Comparison of ENCODE assay signal across 8 cellular contexts in genomic region chr10:86971146-86971991, GRCh38. TPM values are rescaled to one million over a fixed set of nuclear protein-coding genes. Genes with fewer than 3 reads are reported as not detected.
A peak's percentile ranks its signal among the peaks of the same experiment; 100 is the strongest.
DNase-seq lines count a peak whose midpoint lies in the region; ATAC-seq and TF ChIP-seq lines count a peak whose summit lies in the region.

No MANE protein-coding gene starts in this region.

- ATAC-seq in GM19463 (IDR thresholded peaks at IDR 0.05; ENCODE audit: unreplicated experiment), result peak; percentile 69
- ATAC-seq in HG03571 (IDR thresholded peaks at IDR 0.05; ENCODE audit: unreplicated experiment), result peak; percentile 68

- no peaks in the 10 kb centered on the region for H3K27me3 Mint-ChIP-seq in Caco-2 (ENCODE audit: insufficient read depth, unreplicated experiment)

- peak overlapping the region; percentile 86 to 96 (median 92) for H3K9ac ChIP-seq in skeletal muscle tissue (ENCODE audit: low read depth in 1 of 3, low read length in 3 of 3)

- POLR2A ChIA-PET in Caco-2 (lab: Charles Lee), result interaction anchor here (0.8 to 1.0 kb wide), 2 partner anchors 122 to 215 kb away, joined by 3 to 5 read pairs; partner anchors contain the start of gene BMPR1A

- peak overlapping the region; percentile 44 for H3K4me3 ChIP-seq in Caco-2 (ENCODE audit: low read depth, low read length)
- H3K4me3 ChIP-seq in astrocyte of the cerebellum (ENCODE audit: low read depth, low read length), result peak overlapping the region; percentile 61
- peak overlapping the region; percentile 53 for H3K4me3 ChIP-seq in iPS DF 6.9 (ENCODE audit: low read length)
- peak overlapping the region; percentile 83 to 88 (median 85) for H3K4me3 ChIP-seq in skeletal muscle tissue (ENCODE audit: low read length in 3 of 3)

- peak overlapping the region; percentile 83 for H3K27ac Mint-ChIP-seq in Caco-2 (ENCODE audit: unreplicated experiment)

- in situ Hi-C loops in astrocyte of the cerebellum (cut with HindIII; ENCODE audit: low sequenced_read_pairs), result no loop called here

- H3K9me3 ChIP-seq in Caco-2, result no peaks in the 10 kb centered on the region
- no peaks in the 10 kb centered on the region for H3K9me3 ChIP-seq in iPS DF 6.9 (ENCODE audit: control insufficient read depth, insufficient read depth, low read length)
- no peaks in the 10 kb centered on the region for H3K9me3 ChIP-seq in skeletal muscle tissue (ENCODE audit: control insufficient read depth in 3 of 3, low read length in 3 of 3)

- no peaks in the 10 kb centered on the region for H3K27me3 ChIP-seq in Caco-2 (replicated peaks; ENCODE audit: control insufficient read depth, insufficient read depth, low read length)
- H3K27me3 ChIP-seq in iPS DF 6.9 (ENCODE audit: control insufficient read depth, insufficient read depth, low read length), result peaks cover 5% of the 10 kb centered on the region; the same call in 1 of the 2 replicates
- H3K27me3 ChIP-seq in skeletal muscle tissue (ENCODE audit: control insufficient read depth in 3 of 3, insufficient read depth in 3 of 3, low read length in 3 of 3), result peaks cover 0 to 5% (median 0%) of the 10 kb centered on the region in 3 donors

- peaks cover 35% of the 10 kb centered on the region for H3K36me3 Mint-ChIP-seq in Caco-2 (ENCODE audit: insufficient read depth, unreplicated experiment)

- BruUV-seq in Caco-2 (replicated peaks; lab: Mats Ljungman, UMichigan), result TSS peak; percentile 40

- H3K4me1 ChIP-seq in Caco-2 (peaks cover 54% of the 10 kb centered on the region), iPS DF 6.9 (ENCODE audit: control insufficient read depth, insufficient read depth, low read length) (peaks cover 13% of the 10 kb centered on the region), skeletal muscle tissue (ENCODE audit: control insufficient read depth in 3 of 3, insufficient read depth in 3 of 3, low read length in 3 of 3) (peaks cover 40 to 52% (median 47%) of the 10 kb centered on the region in 3 donors)

- H3K4me1 Mint-ChIP-seq in Caco-2 (ENCODE audit: low read depth, unreplicated experiment), result peaks cover 43% of the 10 kb centered on the region

- intact Hi-C loops in Caco-2 (cut with micrococcal nuclease; ENCODE audit: unreplicated experiment), result loop anchor here (2.0 to 5.0 kb wide), 4 partner anchors 33 to 231 kb away; no protein-coding TSS in a partner anchor

- H3K36me3 ChIP-seq in Caco-2 (ENCODE audit: control insufficient read depth, insufficient read depth, low read length) (no peaks in the 10 kb centered on the region), iPS DF 6.9 (ENCODE audit: control insufficient read depth, insufficient read depth, low read length) (no peaks in the 10 kb centered on the region), skeletal muscle tissue (ENCODE audit: control insufficient read depth in 3 of 3, insufficient read depth in 3 of 3, low read length in 3 of 3) (no peaks in the 10 kb centered on the region)

- TF ChIP-seq CTCF in Caco-2 (IDR thresholded peaks at IDR 0.05; ENCODE audit: insufficient read depth in 1 of 2, low read depth in 1 of 2, low read length in 1 of 2, severe bottlenecking in 1 of 2, unreplicated experiment in 1 of 2) (peak; percentile 19 to 45), astrocyte of the cerebellum (IDR thresholded peaks at IDR 0.05; ENCODE audit: low read depth, low read length, missing control alignments) (no peak)

- DNase-seq in Caco-2 (peak; percentile 95 to 98), T-helper 9 cell (peak; percentile 95), astrocyte of the cerebellum (ENCODE audit: low read depth) (peak; percentile 40), iPS DF 6.9 (ENCODE audit: low read depth, low spot score) (no peak), NCI-H446 treated with DMSO at 0.1 percent for 48 hours (lab: John Stamatoyannopoulos, UW) (no peak)

- H3K4me3 Mint-ChIP-seq in Caco-2 (ENCODE audit: unreplicated experiment), result peak overlapping the region; percentile 96

- no CpG with 5 or more reads among the region's 77 CpGs for WGBS in iPS DF 6.9 (ENCODE audit: insufficient coverage, insufficient read length)

- CTCF ChIA-PET in Caco-2 (lab: Charles Lee), result interaction anchor here (0.7 to 1.0 kb wide), 2 partner anchors 9 to 25 kb away, joined by 3 to 5 read pairs; no protein-coding TSS in a partner anchor

- no peaks in the 10 kb centered on the region for H3K9me3 Mint-ChIP-seq in Caco-2 (ENCODE audit: unreplicated experiment)

- H3K27ac ChIP-seq in iPS DF 6.9 (ENCODE audit: low read length), result no peak overlapping the region
- H3K27ac ChIP-seq in skeletal muscle tissue (ENCODE audit: low read depth, low read length), result peak overlapping the region; percentile 99

RNA-seq across cellular contexts. Expression of gene ADIRF, which starts 3.1 kb away (rescaled TPM):
- 0.49 TPM in 1 of 2 replicates, not detected in the other for total RNA-seq in Caco-2 (2022)
- 11.5 TPM for total RNA-seq in skeletal muscle tissue

RNA-seq across cellular contexts. Expression of gene SNCG, which starts 13.0 kb away (rescaled TPM):
- total RNA-seq in Caco-2 (2022), result 0.45 TPM in 1 of 2 replicates, not detected in the other
- 4.2 TPM for total RNA-seq in skeletal muscle tissue

RNA-seq across cellular contexts. Expression of gene MMRN2, which starts 14.0 kb away (rescaled TPM):
- total RNA-seq in Caco-2 (2022) (0.21 and 0.64 TPM in 2 replicates), skeletal muscle tissue (25.6 TPM)

RNA-seq across cellular contexts. Expression of gene FAM25A, which starts 48.7 kb away (rescaled TPM):
- not detected in 2 replicates for total RNA-seq in Caco-2 (2022)
- total RNA-seq in skeletal muscle tissue, result not detected

Comparison
In these comparisons a context has a peak if more than half of its experiments do, and no peak if none do; other contexts are left out.
1. DNase-seq: peak in Caco-2 (2 of 2), T-helper 9 cell (single experiment) and astrocyte of the cerebellum (single experiment); none in iPS DF 6.9 (single experiment) and NCI-H446 treated with DMSO at 0.1 percent for 48 hours (single experiment).
2. RNA of gene MMRN2, which starts 14.0 kb away (total RNA-seq): 25.6 TPM in skeletal muscle tissue (single experiment); 0.21 to 0.64 TPM in Caco-2; every median in the first group is over 10 times any median in the second.
3. Peak in every context shown above with its lines, with median percentiles within 50 percentile points of each other: H3K4me3 ChIP-seq.